Comparison of ENCODE assay signal across 26 cellular contexts in the genomic region with DNA sequence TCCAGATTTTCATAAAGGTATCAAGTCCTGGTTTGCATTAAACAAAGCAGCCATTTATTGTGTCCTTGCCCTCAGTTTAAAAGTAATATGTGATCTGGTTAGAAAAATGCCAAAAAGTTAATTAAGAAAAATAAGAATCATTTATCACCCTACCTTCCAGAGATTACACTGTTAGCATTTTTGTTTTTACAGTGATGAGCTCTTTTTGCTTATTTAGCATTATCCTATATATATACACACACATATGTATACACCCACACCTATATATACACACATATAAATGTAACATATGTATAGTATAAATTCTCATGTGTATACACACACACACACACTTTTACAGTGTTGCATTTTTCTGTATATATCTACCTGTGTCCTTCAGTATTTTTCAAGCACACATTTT.
"Had no signal": no experiment of that assay in that cellular context is flagged by ENCODE, and none has a peak within 500 bp of the region (broad histone marks: within the 10 kb centered on the region; RNA-seq: fewer than 3 reads in every experiment).

No MANE protein-coding gene starts in this region.

- FAIRE-seq: colon, endometrium, endothelial cell of umbilical vein, frontal cortex had no signal

- DNase-seq: colonic mucosa; cortex of kidney; dermis blood vessel endothelial cell; dorsolateral prefrontal cortex; effector CD4-positive, alpha-beta T cell; effector CD8-positive, alpha-beta T cell; effector memory CD4-positive, alpha-beta T cell; effector memory CD8-positive, alpha-beta T cell; endodermal cell; erythroblast; esophagus squamous epithelium; foreskin fibroblast; foreskin keratinocyte; foreskin melanocyte; gastrocnemius medialis; heart left ventricle; heart right ventricle had no signal

- H3K36me3 ChIP-seq: gastrocnemius medialis had no signal

- H3K4me3 ChIP-seq: colonic mucosa, coronary artery, dorsolateral prefrontal cortex, esophagus muscularis mucosa, esophagus squamous epithelium, gastrocnemius medialis, gastroesophageal sphincter, heart left ventricle, heart right ventricle had no signal

- H3K4me1 ChIP-seq: colonic mucosa, esophagus muscularis mucosa, esophagus squamous epithelium, foreskin keratinocyte, gastrocnemius medialis, gastroesophageal sphincter, heart left ventricle, heart right ventricle had no signal

- H3K9me3 ChIP-seq: colonic mucosa, esophagus muscularis mucosa, esophagus squamous epithelium, gastrocnemius medialis, gastroesophageal sphincter, heart left ventricle, heart right ventricle had no signal

- ATAC-seq: effector memory CD8-positive, alpha-beta T cell; esophagus mucosa; foreskin keratinocyte; gastrocnemius medialis; gastroesophageal sphincter; heart left ventricle; heart right ventricle had no signal

- H3K27me3 ChIP-seq: colonic mucosa, dorsolateral prefrontal cortex, esophagus muscularis mucosa, esophagus squamous epithelium, foreskin keratinocyte, gastrocnemius medialis, gastroesophageal sphincter, heart left ventricle, heart right ventricle had no signal

- H3K27ac ChIP-seq: colonic mucosa, coronary artery, epithelial cell of prostate, esophagus muscularis mucosa, esophagus squamous epithelium, foreskin keratinocyte, gastrocnemius medialis, gastroesophageal sphincter, heart left ventricle, heart right ventricle had no signal
